In the genomic region with DNA sequence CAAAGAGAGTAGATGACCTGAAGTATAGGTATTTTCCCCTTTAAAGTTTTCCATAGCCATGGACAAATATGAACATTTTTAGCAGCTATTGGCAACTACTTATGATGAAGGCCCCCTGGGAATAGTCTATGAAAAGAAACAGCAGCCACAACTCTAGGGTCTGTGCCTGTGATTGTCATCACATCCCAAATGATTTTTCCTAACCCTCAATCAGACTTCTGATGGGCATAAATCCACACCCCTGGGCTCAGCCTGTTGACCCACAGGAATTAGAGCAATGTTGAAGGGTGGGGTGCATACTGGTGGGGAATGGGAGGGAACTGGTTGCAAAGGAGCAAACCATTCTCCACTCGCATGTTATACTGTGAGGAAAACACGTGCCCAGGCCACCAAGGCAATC, we compare ENCODE assay signal across 24 cellular contexts.
"Had no signal": no experiment of that assay in that cellular context is flagged by ENCODE, and none has a peak within 500 bp of the region (broad histone marks: within the 10 kb centered on the region; RNA-seq: fewer than 3 reads in every experiment).

No MANE protein-coding gene starts in this region.

- DNase-seq: colonic mucosa; effector CD8-positive, alpha-beta T cell; foreskin keratinocyte; heart left ventricle; hippocampal formation; left cardiac atrium; left lung; lower lobe of right lung; naive B cell; pancreas; retina; stimulated activated CD4-positive, alpha-beta T cell treated with anti-CD3 and anti-CD28 coated beads, Interleukin-2, amount 100 ng/mL, for 24 hours; stimulated activated CD4-positive, alpha-beta T cell treated with anti-CD3 and anti-CD28 coated beads, Interleukin-4, amount 100 ng/mL, for 24 hours; stimulated activated naive CD4-positive, alpha-beta T cell treated with Interleukin-2 at 50 U/mL for 16 hours; stomach; thyroid gland had no signal

- H3K27ac ChIP-seq: colonic mucosa, esophagus muscularis mucosa, foreskin keratinocyte, gastroesophageal sphincter, heart left ventricle, left lung, lower lobe of right lung, neutrophil, pancreas, stomach, thyroid gland had no signal

- H3K4me3 ChIP-seq: colonic mucosa, esophagus muscularis mucosa, gastroesophageal sphincter, heart left ventricle, left lung, lower lobe of right lung, pancreas, stomach, thyroid gland had no signal

- ATAC-seq: foreskin keratinocyte; gastroesophageal sphincter; left lung; lower lobe of right lung; natural killer cell treated with Interleukin-12 subunit alpha and Interleukin-12 subunit beta and Interleukin-15 and Interleukin-18, amount 100 ng/mL, for 72 hours; pancreas; sciatic nerve; stimulated activated effector memory CD8-positive, alpha-beta T cell treated with anti-CD3 and anti-CD28 coated beads, Interleukin-12 subunit alpha, Interleukin-12 subunit beta, amount 100 ng/mL, for 72 hours had no signal

- H3K27me3 ChIP-seq: colonic mucosa, esophagus muscularis mucosa, gastroesophageal sphincter, heart left ventricle, left lung, neutrophil, pancreas, stomach, thyroid gland had no signal

- H3K36me3 ChIP-seq: colonic mucosa, esophagus muscularis mucosa, gastroesophageal sphincter, heart left ventricle, left lung, lower lobe of right lung, neutrophil, pancreas, stomach, thyroid gland had no signal

- FAIRE-seq: endothelial cell of umbilical vein, islet of Langerhans, pancreas had no signal

- H3K9me3 ChIP-seq: colonic mucosa, esophagus muscularis mucosa, gastroesophageal sphincter, heart left ventricle, left lung, lower lobe of right lung, neutrophil, pancreas, stomach, thyroid gland had no signal

- H3K4me1 ChIP-seq: colonic mucosa, foreskin keratinocyte, left lung, lower lobe of right lung, pancreas, thyroid gland had no signal
